In the genomic region with DNA sequence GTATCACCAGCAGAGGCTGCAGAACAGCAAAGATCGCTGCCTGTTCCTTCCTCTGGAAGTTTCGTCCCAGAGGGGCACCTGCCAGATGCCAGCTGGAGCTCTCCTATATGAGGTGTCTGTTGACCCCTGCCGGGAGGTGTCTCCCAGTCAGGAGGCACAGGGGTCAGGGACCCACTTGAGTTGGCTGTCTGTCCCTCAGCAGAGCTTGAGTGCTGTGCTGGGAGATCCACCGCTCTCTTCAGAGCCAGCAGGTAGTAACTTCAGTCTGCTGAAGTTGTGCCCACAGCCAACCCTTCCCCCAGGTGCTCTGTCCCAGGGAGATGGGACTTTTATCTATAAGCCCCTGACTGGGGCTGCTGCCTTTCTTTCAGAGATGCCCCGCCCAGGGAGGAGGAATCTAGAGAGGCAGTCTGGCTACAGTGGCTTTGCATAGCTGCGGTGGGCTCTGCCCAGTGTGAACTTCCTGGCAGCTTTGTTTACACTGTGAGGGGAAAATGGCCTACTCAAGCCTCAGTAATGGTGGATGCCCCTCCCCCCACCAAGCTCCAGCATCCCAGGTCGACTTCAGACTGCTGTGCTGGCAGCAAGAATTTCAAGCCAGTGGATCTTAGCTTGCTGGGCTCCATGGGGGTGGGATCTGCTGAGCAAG, we compare ENCODE assay signal across 1 cellular context.
TF ChIP-seq lines count a peak whose summit lies in the region.

No MANE protein-coding gene starts in this region.

TF ChIP-seq in GM12878, 131 proteins besides CTCF, POLR2A, EP300 and RAD21:
- TF ChIP-seq, protein P1, sequence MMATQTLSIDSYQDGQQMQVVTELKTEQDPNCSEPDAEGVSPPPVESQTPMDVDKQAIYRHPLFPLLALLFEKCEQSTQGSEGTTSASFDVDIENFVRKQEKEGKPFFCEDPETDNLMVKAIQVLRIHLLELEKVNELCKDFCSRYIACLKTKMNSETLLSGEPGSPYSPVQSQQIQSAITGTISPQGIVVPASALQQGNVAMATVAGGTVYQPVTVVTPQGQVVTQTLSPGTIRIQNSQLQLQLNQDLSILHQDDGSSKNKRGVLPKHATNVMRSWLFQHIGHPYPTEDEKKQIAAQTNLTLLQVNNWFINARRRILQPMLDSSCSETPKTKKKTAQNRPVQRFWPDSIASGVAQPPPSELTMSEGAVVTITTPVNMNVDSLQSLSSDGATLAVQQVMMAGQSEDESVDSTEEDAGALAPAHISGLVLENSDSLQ (IDR thresholded peaks at IDR 0.05), result peak; percentile 47; the same call in 1 of the 2 replicates
